In the genomic region with DNA sequence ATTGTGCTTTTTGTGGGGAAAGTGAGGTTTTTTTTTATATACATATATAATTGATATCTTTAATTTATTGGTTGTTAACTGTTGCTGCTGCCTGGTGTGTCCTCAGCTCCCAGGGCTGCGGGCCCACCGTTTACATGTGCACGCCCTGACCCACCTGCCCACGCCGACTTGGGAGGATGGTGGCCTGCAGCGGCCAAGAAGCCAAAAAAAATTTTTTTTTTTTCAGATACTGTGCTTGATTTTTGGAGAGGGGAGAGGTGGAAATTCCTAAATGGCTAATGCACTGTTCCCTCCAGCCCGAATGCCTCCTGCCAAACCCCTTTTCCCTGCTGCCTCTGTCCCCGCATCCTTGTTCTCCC, we compare ENCODE assay signal across 34 cellular contexts. TPM values are rescaled to one million over a fixed set of nuclear protein-coding genes. Genes with fewer than 3 reads are reported as not detected.
"Had no signal": no experiment of that assay in that cellular context is flagged by ENCODE, and none has a peak within 500 bp of the region (broad histone marks: within the 10 kb centered on the region; RNA-seq: fewer than 3 reads in every experiment).

No MANE protein-coding gene starts in this region.

- H3K4me1 Mint-ChIP-seq: central memory CD8-positive, alpha-beta T cell had no signal

- H3K27ac Mint-ChIP-seq: activated CD4-positive, alpha-beta memory T cell treated with anti-CD3 and anti-CD28 coated beads, Interleukin-2, amount 10 ng/mL, durations not matched to agents 7 days and 5 days; activated CD8-positive, alpha-beta memory T cell treated with anti-CD3 and anti-CD28 coated beads, Interleukin-2, amount 10 ng/mL, durations not matched to agents 7 days and 5 days; activated naive CD4-positive, alpha-beta T cell treated with anti-CD3 and anti-CD28 coated beads, Interleukin-2, amount 10 ng/mL, durations not matched to agents 7 days and 5 days; activated naive CD8-positive, alpha-beta T cell; activated naive CD8-positive, alpha-beta T cell treated with anti-CD3 and anti-CD28 coated beads, Interleukin-2, amount 50 U/mL, for 24 hours had no signal

- H3K9me3 ChIP-seq: Peyer's patch had no signal

- H3K4me3 ChIP-seq: cardiac muscle cell, Peyer's patch had no signal

- H3K4me3 Mint-ChIP-seq: activated CD4-positive, alpha-beta memory T cell treated with anti-CD3 and anti-CD28 coated beads, Interleukin-2, amount 10 ng/mL, durations not matched to agents 7 days and 5 days; activated CD8-positive, alpha-beta memory T cell treated with anti-CD3 and anti-CD28 coated beads, Interleukin-2, amount 10 ng/mL, durations not matched to agents 7 days and 5 days; activated naive CD4-positive, alpha-beta T cell treated with anti-CD3 and anti-CD28 coated beads, Interleukin-2, amount 10 ng/mL, durations not matched to agents 7 days and 5 days; activated naive CD8-positive, alpha-beta T cell; activated naive CD8-positive, alpha-beta T cell treated with anti-CD3 and anti-CD28 coated beads, Interleukin-2, amount 50 U/mL, for 24 hours; central memory CD8-positive, alpha-beta T cell had no signal

- DNase-seq: activated CD4-positive, alpha-beta memory T cell treated with anti-CD3 and anti-CD28 coated beads, Interleukin-2, amount 10 ng/mL, durations not matched to agents 7 days and 5 days; activated CD4-positive, alpha-beta T cell treated with anti-CD3 and anti-CD28 coated beads for 1 hour; activated CD4-positive, alpha-beta T cell treated with anti-CD3 and anti-CD28 coated beads for 48 hours; activated CD4-positive, CD25-positive, alpha-beta regulatory T cell; activated CD8-positive, alpha-beta memory T cell treated with anti-CD3 and anti-CD28 coated beads for 24 hours; activated CD8-positive, alpha-beta memory T cell treated with anti-CD3 and anti-CD28 coated beads, Interleukin-2, amount 10 ng/mL, durations not matched to agents 7 days and 5 days; activated CD8-positive, alpha-beta memory T cell treated with anti-CD3 and anti-CD28 coated beads, Interleukin-2, amount 50 U/mL, for 48 hours; activated effector memory CD4-positive, alpha-beta T cell treated with Interleukin-2 at 50 U/mL for 16 hours; activated naive CD4-positive, alpha-beta T cell treated with anti-CD3 and anti-CD28 coated beads, Interleukin-2, amount 10 ng/mL, durations not matched to agents 7 days and 5 days; activated naive CD8-positive, alpha-beta T cell treated with anti-CD3 and anti-CD28 coated beads, Interleukin-2, amount 50 U/mL, for 24 hours; activated T-cell treated with anti-CD3 and anti-CD28 coated beads, Interleukin-2, amount 50 U/mL, for 48 hours; anterior cingulate cortex; MM.1S; MV-4-11; NCI-H1092; NCI-H1436 treated with DMSO at 0.1 percent for 48 hours; NCI-H187; NCI-H2029 treated with DMSO at 0.1 percent for 48 hours; NCI-H2107; NCI-H510A; NCI-H526; NCI-H748 treated with DMSO at 0.1 percent for 48 hours; NK-92 treated with Interleukin-12 subunit alpha and Interleukin-12 subunit beta, amount 100 ng/mL, for 24 hours; PC-3; Peyer's patch; Right ventricle myocardium superior; SW 1271; T1000 had no signal

- H3K27ac ChIP-seq: cardiac muscle cell, KMS-11, Peyer's patch had no signal

- H3K9me3 Mint-ChIP-seq: activated CD4-positive, alpha-beta memory T cell treated with anti-CD3 and anti-CD28 coated beads, Interleukin-2, amount 10 ng/mL, durations not matched to agents 7 days and 5 days; central memory CD8-positive, alpha-beta T cell had no signal

- H3K4me2 ChIP-seq: KMS-11 had no signal

- H3K36me3 ChIP-seq: Peyer's patch had no signal

- H3K4me1 ChIP-seq: Peyer's patch had no signal

- H3K27me3 ChIP-seq: cardiac muscle cell, Peyer's patch had no signal

- H3K27me3 Mint-ChIP-seq: activated CD4-positive, alpha-beta memory T cell treated with anti-CD3 and anti-CD28 coated beads, Interleukin-2, amount 10 ng/mL, durations not matched to agents 7 days and 5 days; activated CD8-positive, alpha-beta memory T cell treated with anti-CD3 and anti-CD28 coated beads, Interleukin-2, amount 10 ng/mL, durations not matched to agents 7 days and 5 days; activated naive CD8-positive, alpha-beta T cell; central memory CD8-positive, alpha-beta T cell had no signal

- H3K36me3 Mint-ChIP-seq: activated CD8-positive, alpha-beta memory T cell treated with anti-CD3 and anti-CD28 coated beads, Interleukin-2, amount 10 ng/mL, durations not matched to agents 7 days and 5 days; activated naive CD4-positive, alpha-beta T cell treated with anti-CD3 and anti-CD28 coated beads, Interleukin-2, amount 10 ng/mL, durations not matched to agents 7 days and 5 days had no signal

- H3K9ac ChIP-seq: KMS-11 had no signal

RNA-seq across cellular contexts. Expression of a gene that starts 32.0 kb away (rescaled TPM):
- total RNA-seq: activated CD4-positive, alpha-beta memory T cell treated with anti-CD3 and anti-CD28 coated beads, Interleukin-2, amount 10 ng/mL, durations not matched to agents 7 days and 5 days; activated CD8-positive, alpha-beta memory T cell treated with anti-CD3 and anti-CD28 coated beads, Interleukin-2, amount 10 ng/mL, durations not matched to agents 7 days and 5 days; T-helper 1 cell treated with Interleukin-12 subunit alpha and Interleukin-12 subunit beta and Interleukin-4 antibody, amounts not matched to agents 30 ng/mL and 1 ng/mL, for 36 hours; T-helper 2 cell treated with Interferon-gamma antibody and Interleukin-4, amounts not matched to agents 100 ng/mL and 5 ng/mL, for 36 hours had no signal
